40 cellular contexts compared by ENCODE assay signal in the genomic region with DNA sequence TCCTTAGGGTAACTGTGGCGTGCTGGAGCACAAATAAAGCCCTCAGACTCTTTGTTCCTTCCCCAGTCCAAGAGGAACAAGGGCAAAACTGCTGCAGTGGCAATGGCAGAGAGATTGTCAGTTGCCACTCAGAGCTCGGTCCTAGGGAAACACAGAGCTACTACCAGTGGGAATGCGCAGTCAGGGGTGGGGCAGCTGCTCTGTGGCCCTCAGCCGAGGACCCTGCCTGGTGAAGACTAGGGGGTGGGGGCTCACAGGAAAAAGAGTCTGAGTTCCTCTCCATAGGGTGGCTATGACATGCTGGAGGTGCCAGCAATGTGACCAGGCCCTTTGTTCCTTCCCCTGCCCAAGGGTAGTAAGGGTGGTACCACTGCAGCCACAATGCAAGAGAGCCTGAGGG. TPM values are rescaled to one million over a fixed set of nuclear protein-coding genes. Genes with fewer than 3 reads are reported as not detected.
"Had no signal": no experiment of that assay in that cellular context is flagged by ENCODE, and none has a peak within 500 bp of the region (broad histone marks: within the 10 kb centered on the region; RNA-seq: fewer than 3 reads in every experiment).

No MANE protein-coding gene starts in this region.

- H3K9me3 Mint-ChIP-seq: activated CD4-positive, alpha-beta memory T cell treated with anti-CD3 and anti-CD28 coated beads for 36 hours; activated CD4-positive, alpha-beta T cell treated with anti-CD3 and anti-CD28 coated beads, Interleukin-2, amount 10 ng/mL, durations not matched to agents 24 days and 14 days; activated naive CD4-positive, alpha-beta T cell treated with anti-CD3 and anti-CD28 coated beads, Interleukin-2, amount 10 ng/mL, durations not matched to agents 7 days and 5 days; activated naive CD8-positive, alpha-beta T cell treated with anti-CD3 and anti-CD28 coated beads, Interleukin-2, amount 10 ng/mL, durations not matched to agents 7 days and 5 days; activated T-helper 1 cell treated with anti-CD3 and anti-CD28 coated beads, Interleukin-12 subunit alpha, Interleukin-12 subunit beta, Interleukin-2, Interleukin-4 antibody, amounts not matched to agents 30 ng/mL and 10 ng/mL and 1 ng/mL, durations not matched to agents 14 hours and 24 hours and 36 hours; activated T-helper 2 cell treated with anti-CD3 and anti-CD28 coated beads, Interferon-gamma antibody, Interleukin-2, Interleukin-4, amounts not matched to agents 10 μg/mL and 5 μg/mL and 100 μg/mL, durations not matched to agents 14 hours and 24 hours and 36 hours; T-helper 2 cell treated with Interferon-gamma antibody and Interleukin-4, amounts not matched to agents 5 μg/mL and 100 μg/mL, for 36 hours had no signal

- H3K4me1 ChIP-seq: colonic mucosa, gastroesophageal sphincter had no signal

- FAIRE-seq: astrocyte, endometrium, endothelial cell of umbilical vein had no signal

- H3K36me3 ChIP-seq: brain microvascular endothelial cell, colonic mucosa, esophagus squamous epithelium, gastroesophageal sphincter, heart right ventricle, WERI-Rb-1 had no signal

- H3K4me3 ChIP-seq: colonic mucosa, esophagus squamous epithelium, gastroesophageal sphincter, heart right ventricle had no signal

- ATAC-seq: activated CD4-positive, alpha-beta T cell treated with anti-CD3 and anti-CD28 coated beads for 36 hours; activated CD8-positive, alpha-beta memory T cell treated with anti-CD3 and anti-CD28 coated beads, Interleukin-2, amount 10 ng/mL, durations not matched to agents 7 days and 5 days; activated CD8-positive, alpha-beta T cell treated with anti-CD3 and anti-CD28 coated beads, Interleukin-2, amount 10 ng/mL, durations not matched to agents 7 days and 5 days; activated naive CD4-positive, alpha-beta T cell treated with anti-CD3 and anti-CD28 coated beads, Interleukin-2, amount 50 U/mL, for 72 hours; gastroesophageal sphincter; heart right ventricle; T-helper 17 cell had no signal

- H3K27ac ChIP-seq: brain microvascular endothelial cell, colonic mucosa, epithelial cell of prostate, esophagus squamous epithelium, gastroesophageal sphincter, heart right ventricle, WERI-Rb-1 had no signal

- DNase-seq: activated B cell treated with CpG ODN at 0.5 μM for 24 hours; activated CD4-positive, alpha-beta memory T cell treated with anti-CD3 and anti-CD28 coated beads for 36 hours; activated CD4-positive, alpha-beta T cell treated with anti-CD3 and anti-CD28 coated beads for 36 hours; activated CD4-positive, alpha-beta T cell treated with anti-CD3 and anti-CD28 coated beads, Interleukin-2, amount 10 ng/mL, durations not matched to agents 24 days and 14 days; activated CD4-positive, CD25-positive, alpha-beta regulatory T cell treated with anti-CD3 and anti-CD28 coated beads, Interleukin-2, amount 50 U/mL, for 72 hours; activated CD8-positive, alpha-beta memory T cell treated with anti-CD3 and anti-CD28 coated beads, Interleukin-2, amount 10 ng/mL, durations not matched to agents 7 days and 5 days; activated CD8-positive, alpha-beta memory T cell treated with anti-CD3 and anti-CD28 coated beads, Interleukin-2, amount 50 U/mL, for 4 hours; activated CD8-positive, alpha-beta T cell treated with anti-CD3 and anti-CD28 coated beads, Interleukin-2, amount 10 ng/mL, durations not matched to agents 7 days and 5 days; activated effector memory CD4-positive, alpha-beta T cell treated with anti-CD3 and anti-CD28 coated beads, Interleukin-2, amount 50 U/mL, for 16 hours; activated naive CD4-positive, alpha-beta T cell; activated naive CD4-positive, alpha-beta T cell treated with anti-CD3 and anti-CD28 coated beads, Interleukin-2, amount 10 ng/mL, durations not matched to agents 7 days and 5 days; activated naive CD8-positive, alpha-beta T cell treated with anti-CD3 and anti-CD28 coated beads, Interleukin-2, amount 10 ng/mL, durations not matched to agents 7 days and 5 days; activated T-cell treated with anti-CD3 and anti-CD28 coated beads, Interleukin-2, amount 50 U/mL, for 1 hour; activated T-cell treated with anti-CD3 and anti-CD28 coated beads, Interleukin-2, amount 50 U/mL, for 48 hours; brain microvascular endothelial cell; caudate nucleus; colonic mucosa; effector CD8-positive, alpha-beta T cell; esophagus squamous epithelium; foreskin melanocyte; heart right ventricle; T-helper 1 cell; T-helper 17 cell; T1000; WERI-Rb-1 had no signal

- H3K27me3 ChIP-seq: brain microvascular endothelial cell, colonic mucosa had no signal

- H3K27me3 Mint-ChIP-seq: activated CD4-positive, alpha-beta memory T cell treated with anti-CD3 and anti-CD28 coated beads for 36 hours; activated CD4-positive, alpha-beta T cell treated with anti-CD3 and anti-CD28 coated beads, Interleukin-2, amount 10 ng/mL, durations not matched to agents 24 days and 14 days; activated naive CD4-positive, alpha-beta T cell treated with anti-CD3 and anti-CD28 coated beads, Interleukin-2, amount 10 ng/mL, durations not matched to agents 7 days and 5 days; activated naive CD8-positive, alpha-beta T cell treated with anti-CD3 and anti-CD28 coated beads, Interleukin-2, amount 10 ng/mL, durations not matched to agents 7 days and 5 days had no signal

- H3K4me3 Mint-ChIP-seq: activated B cell treated with CpG ODN at 0.5 μM for 24 hours; activated CD4-positive, alpha-beta memory T cell treated with anti-CD3 and anti-CD28 coated beads for 36 hours; activated CD4-positive, alpha-beta T cell treated with anti-CD3 and anti-CD28 coated beads for 36 hours; activated CD4-positive, alpha-beta T cell treated with anti-CD3 and anti-CD28 coated beads, Interleukin-2, amount 10 ng/mL, durations not matched to agents 24 days and 14 days; activated CD8-positive, alpha-beta memory T cell treated with anti-CD3 and anti-CD28 coated beads, Interleukin-2, amount 10 ng/mL, durations not matched to agents 7 days and 5 days; activated CD8-positive, alpha-beta T cell treated with anti-CD3 and anti-CD28 coated beads, Interleukin-2, amount 10 ng/mL, durations not matched to agents 7 days and 5 days; activated naive CD4-positive, alpha-beta T cell treated with anti-CD3 and anti-CD28 coated beads, Interleukin-2, amount 10 ng/mL, durations not matched to agents 7 days and 5 days; activated naive CD8-positive, alpha-beta T cell treated with anti-CD3 and anti-CD28 coated beads, Interleukin-2, amount 10 ng/mL, durations not matched to agents 7 days and 5 days; activated T-helper 1 cell treated with anti-CD3 and anti-CD28 coated beads, Interleukin-12 subunit alpha, Interleukin-12 subunit beta, Interleukin-2, Interleukin-4 antibody, amounts not matched to agents 30 ng/mL and 10 ng/mL and 1 ng/mL, durations not matched to agents 14 hours and 24 hours and 36 hours; T-helper 17 cell; T-helper 2 cell treated with Interferon-gamma antibody and Interleukin-4, amounts not matched to agents 5 μg/mL and 100 μg/mL, for 36 hours had no signal

- H3K36me3 Mint-ChIP-seq: activated CD4-positive, alpha-beta memory T cell treated with anti-CD3 and anti-CD28 coated beads for 36 hours; activated CD8-positive, alpha-beta memory T cell treated with anti-CD3 and anti-CD28 coated beads, Interleukin-2, amount 10 ng/mL, durations not matched to agents 7 days and 5 days; activated naive CD4-positive, alpha-beta T cell treated with anti-CD3 and anti-CD28 coated beads, Interleukin-2, amount 10 ng/mL, durations not matched to agents 7 days and 5 days; activated naive CD4-positive, alpha-beta T cell treated with anti-CD3 and anti-CD28 coated beads, Interleukin-2, amount 50 U/mL, for 72 hours; activated naive CD8-positive, alpha-beta T cell treated with anti-CD3 and anti-CD28 coated beads, Interleukin-2, amount 10 ng/mL, durations not matched to agents 7 days and 5 days had no signal

- H3K27ac Mint-ChIP-seq: activated B cell treated with CpG ODN at 0.5 μM for 24 hours; activated CD4-positive, alpha-beta memory T cell treated with anti-CD3 and anti-CD28 coated beads for 36 hours; activated CD4-positive, alpha-beta T cell treated with anti-CD3 and anti-CD28 coated beads for 36 hours; activated CD4-positive, alpha-beta T cell treated with anti-CD3 and anti-CD28 coated beads, Interleukin-2, amount 10 ng/mL, durations not matched to agents 24 days and 14 days; activated CD8-positive, alpha-beta memory T cell treated with anti-CD3 and anti-CD28 coated beads, Interleukin-2, amount 10 ng/mL, durations not matched to agents 7 days and 5 days; activated CD8-positive, alpha-beta T cell treated with anti-CD3 and anti-CD28 coated beads, Interleukin-2, amount 10 ng/mL, durations not matched to agents 7 days and 5 days; activated naive CD4-positive, alpha-beta T cell treated with anti-CD3 and anti-CD28 coated beads, Interleukin-2, amount 10 ng/mL, durations not matched to agents 7 days and 5 days; activated naive CD4-positive, alpha-beta T cell treated with anti-CD3 and anti-CD28 coated beads, Interleukin-2, amount 50 U/mL, for 72 hours; activated naive CD8-positive, alpha-beta T cell treated with anti-CD3 and anti-CD28 coated beads, Interleukin-2, amount 10 ng/mL, durations not matched to agents 7 days and 5 days; activated T-helper 1 cell treated with anti-CD3 and anti-CD28 coated beads, Interleukin-12 subunit alpha, Interleukin-12 subunit beta, Interleukin-2, Interleukin-4 antibody, amounts not matched to agents 30 ng/mL and 10 ng/mL and 1 ng/mL, durations not matched to agents 14 hours and 24 hours and 36 hours; activated T-helper 2 cell treated with anti-CD3 and anti-CD28 coated beads, Interferon-gamma antibody, Interleukin-2, Interleukin-4, amounts not matched to agents 10 μg/mL and 5 μg/mL and 100 μg/mL, durations not matched to agents 14 hours and 24 hours and 36 hours; T-helper 17 cell; T-helper 2 cell treated with Interferon-gamma antibody and Interleukin-4, amounts not matched to agents 5 μg/mL and 100 μg/mL, for 36 hours had no signal

- H3K4me1 Mint-ChIP-seq: activated B cell treated with CpG ODN at 0.5 μM for 24 hours; activated CD4-positive, alpha-beta T cell treated with anti-CD3 and anti-CD28 coated beads for 36 hours; activated CD4-positive, alpha-beta T cell treated with anti-CD3 and anti-CD28 coated beads, Interleukin-2, amount 10 ng/mL, durations not matched to agents 24 days and 14 days; activated CD8-positive, alpha-beta memory T cell treated with anti-CD3 and anti-CD28 coated beads, Interleukin-2, amount 10 ng/mL, durations not matched to agents 7 days and 5 days; activated naive CD4-positive, alpha-beta T cell treated with anti-CD3 and anti-CD28 coated beads, Interleukin-2, amount 10 ng/mL, durations not matched to agents 7 days and 5 days; activated naive CD8-positive, alpha-beta T cell treated with anti-CD3 and anti-CD28 coated beads, Interleukin-2, amount 10 ng/mL, durations not matched to agents 7 days and 5 days; T-helper 17 cell had no signal

- H3K9me3 ChIP-seq: colonic mucosa, gastroesophageal sphincter had no signal

RNA-seq across cellular contexts. Expression of a gene that starts 43.8 kb away (rescaled TPM):
- total RNA-seq: activated B cell treated with CpG ODN at 0.5 μM for 24 hours; activated CD4-positive, alpha-beta memory T cell treated with anti-CD3 and anti-CD28 coated beads for 36 hours; activated CD4-positive, alpha-beta T cell treated with anti-CD3 and anti-CD28 coated beads for 36 hours; activated CD4-positive, alpha-beta T cell treated with anti-CD3 and anti-CD28 coated beads, Interleukin-2, amount 10 ng/mL, durations not matched to agents 24 days and 14 days; activated CD8-positive, alpha-beta memory T cell treated with anti-CD3 and anti-CD28 coated beads for 36 hours; activated CD8-positive, alpha-beta memory T cell treated with anti-CD3 and anti-CD28 coated beads, Interleukin-2, amount 10 ng/mL, durations not matched to agents 7 days and 5 days; activated CD8-positive, alpha-beta T cell treated with anti-CD3 and anti-CD28 coated beads, Interleukin-2, amount 10 ng/mL, durations not matched to agents 7 days and 5 days; activated naive CD4-positive, alpha-beta T cell treated with anti-CD3 and anti-CD28 coated beads, Interleukin-2, amount 50 U/mL, for 72 hours; activated naive CD8-positive, alpha-beta T cell treated with anti-CD3 and anti-CD28 coated beads, Interleukin-2, amount 10 ng/mL, durations not matched to agents 7 days and 5 days; activated T-helper 1 cell treated with anti-CD3 and anti-CD28 coated beads, Interleukin-12 subunit alpha, Interleukin-12 subunit beta, Interleukin-2, Interleukin-4 antibody, amounts not matched to agents 30 ng/mL and 10 ng/mL and 1 ng/mL, durations not matched to agents 14 hours and 24 hours and 36 hours; activated T-helper 2 cell treated with anti-CD3 and anti-CD28 coated beads, Interferon-gamma antibody, Interleukin-2, Interleukin-4, amounts not matched to agents 10 μg/mL and 5 μg/mL and 100 μg/mL, durations not matched to agents 14 hours and 24 hours and 36 hours; astrocyte; colonic mucosa; dermis microvascular lymphatic vessel endothelial cell; endothelial cell of umbilical vein; esophagus squamous epithelium; fibroblast of lung; fibroblast of villous mesenchyme; gastroesophageal sphincter; glomerular endothelial cell; heart right ventricle; T-helper 17 cell had no signal
- polyA plus RNA-seq: endothelial cell of umbilical vein, esophagus, fibroblast of lung, heart right ventricle had no signal
